ENCODE assay signal across 30 cellular contexts in genomic region chr10:124011464-124011863, GRCh38.
DNase-seq lines count a peak whose midpoint lies in the region; ATAC-seq, FAIRE-seq and TF ChIP-seq lines count a peak whose summit lies in the region.
"Had no signal": no experiment of that assay in that cellular context is flagged by ENCODE, and none has a peak within 500 bp of the region (broad histone marks: within the 10 kb centered on the region; RNA-seq: fewer than 3 reads in every experiment).

No MANE protein-coding gene starts in this region.

- no TSS peak for BruUV-seq in mammary epithelial cell (replicated peaks; lab: Mats Ljungman, UMichigan)

- H3K27me3 Mint-ChIP-seq in T-helper 17 cell, result no peaks in the 10 kb centered on the region
- H3K27me3 Mint-ChIP-seq: activated CD4-positive, alpha-beta memory T cell treated with anti-CD3 and anti-CD28 coated beads for 36 hours; activated naive CD8-positive, alpha-beta T cell treated with anti-CD3 and anti-CD28 coated beads, Interleukin-2, amount 50 U/mL, for 24 hours; memory B cell had no signal

- H3K27ac ChIP-seq in mammary epithelial cell (ENCODE audit: insufficient read depth, low read depth, low read length), result peak overlapping the region; percentile 14
- H3K27ac ChIP-seq in keratinocyte (ENCODE audit: control insufficient read depth, insufficient read depth, low read length), result no peak overlapping the region
- H3K27ac ChIP-seq in sigmoid colon, result peak overlapping the region; percentile 85 to 90 (median 89)
- H3K27ac ChIP-seq: hepatocyte, tibial artery had no signal

- WGBS in mammary epithelial cell (ENCODE audit: low coverage, missing lambda C conversion rate), result 2% methylated on average over 9 of the region's 11 CpGs
- WGBS in sigmoid colon, 2 donors, result 84 to 94% methylated on average over 11 of the region's 11 CpGs

- H3K9ac ChIP-seq in mammary epithelial cell (ENCODE audit: insufficient read depth, low read length), result no peak overlapping the region
- no peak overlapping the region for H3K9ac ChIP-seq in keratinocyte (ENCODE audit: control insufficient read depth, extremely low read depth, insufficient read depth, low read length)

- H3K4me1 ChIP-seq in mammary epithelial cell (ENCODE audit: insufficient read depth, low read length) (peaks cover 18% of the 10 kb centered on the region), keratinocyte (ENCODE audit: control insufficient read depth, extremely low read depth, insufficient read depth, low read length) (no peaks in the 10 kb centered on the region), sigmoid colon (peaks cover 0 to 50% (median 43%) of the 10 kb centered on the region in 4 donors)
- H3K4me1 ChIP-seq: tibial artery had no signal

- no peak overlapping the region for H3K4me3 ChIP-seq in mammary epithelial cell (replicated peaks in 1 of 3; ENCODE audit: insufficient read depth in 1 of 3, low read depth in 2 of 3, low read length in 3 of 3)
- no peak overlapping the region for H3K4me3 ChIP-seq in keratinocyte (ENCODE audit: control insufficient read depth in 2 of 3, extremely low read depth in 1 of 3, insufficient read depth in 2 of 3, low read depth in 1 of 3, low read length in 3 of 3)
- H3K4me3 ChIP-seq in sigmoid colon, result no peak overlapping the region
- H3K4me3 ChIP-seq: hepatocyte, tibial artery had no signal

- no peaks in the 10 kb centered on the region for H3K9me1 ChIP-seq in keratinocyte (ENCODE audit: control insufficient read depth, extremely low read depth, insufficient read depth, low read length)

- peak; percentile 9 for DNase-seq in EH (ENCODE audit: low read depth)
- peak; percentile 67 for DNase-seq in mammary epithelial cell
- DNase-seq in keratinocyte (ENCODE audit: low read depth, low spot score), result no peak
- no peak for DNase-seq in sigmoid colon
- DNase-seq in T-helper 17 cell, result no peak
- no peak for DNase-seq in DMS79 (lab: John Stamatoyannopoulos, UW)
- DNase-seq: activated CD4-positive, alpha-beta memory T cell treated with anti-CD3 and anti-CD28 coated beads for 36 hours; activated CD4-positive, alpha-beta T cell treated with anti-CD3 and anti-CD28 coated beads for 1 hour; activated naive CD8-positive, alpha-beta T cell treated with anti-CD3 and anti-CD28 coated beads, Interleukin-2, amount 50 U/mL, for 24 hours; activated T-cell treated with anti-CD3 and anti-CD28 coated beads, Interleukin-2, amount 50 U/mL, for 72 hours; COR-L47; dermis blood vessel endothelial cell; HFFc6; NCI-H2081; NCI-H524 treated with DMSO at 0.1 percent for 48 hours; OCI-M1; stimulated activated CD4-positive, alpha-beta T cell treated with anti-CD3 and anti-CD28 coated beads, Interleukin-12 subunit alpha, Interleukin-12 subunit beta, amount 100 ng/mL, for 4 hours; stimulated activated CD4-positive, alpha-beta T cell treated with anti-CD3 and anti-CD28 coated beads, Interleukin-2, amount 100 ng/mL, for 48 hours; stimulated activated naive CD8-positive, alpha-beta T cell treated with anti-CD3 and anti-CD28 coated beads, Interleukin-15, amount 100 ng/mL, for 72 hours; tibial artery had no signal

- H2AFZ ChIP-seq in mammary epithelial cell (ENCODE audit: low read depth, low read length), result peak overlapping the region; percentile 52
- H2AFZ ChIP-seq in keratinocyte (ENCODE audit: control insufficient read depth, low read length), result no peak overlapping the region
- H2AFZ ChIP-seq: hepatocyte had no signal

- no peaks in the 10 kb centered on the region for H3K4me1 Mint-ChIP-seq in T-helper 17 cell
- H3K4me1 Mint-ChIP-seq: activated naive CD8-positive, alpha-beta T cell treated with anti-CD3 and anti-CD28 coated beads, Interleukin-2, amount 50 U/mL, for 24 hours; endodermal cell; memory B cell; neural crest cell; stimulated activated naive CD8-positive, alpha-beta T cell treated with anti-CD3 and anti-CD28 coated beads, Interleukin-15, amount 100 ng/mL, for 72 hours had no signal

- TF ChIP-seq CTCF in mammary epithelial cell (conservative IDR thresholded peaks at IDR 0.05 in 1 of 2, IDR thresholded peaks at IDR 0.05 in 1 of 2; ENCODE audit: extremely low read depth in 1 of 2, insufficient read depth in 1 of 2, low read depth in 1 of 2, low read length in 2 of 2) (no peak), keratinocyte (optimal IDR thresholded peaks at IDR 0.05 in 1 of 3, IDR thresholded peaks at IDR 0.05 in 1 of 3, conservative IDR thresholded peaks at IDR 0.05 in 1 of 3; ENCODE audit: extremely low read depth in 1 of 3, insufficient read depth in 2 of 3, low read length in 3 of 3) (no peak), sigmoid colon (IDR thresholded peaks at IDR 0.05) (no peak)

- no peak overlapping the region for H3K27ac Mint-ChIP-seq in T-helper 17 cell
- H3K27ac Mint-ChIP-seq: activated CD4-positive, alpha-beta memory T cell treated with anti-CD3 and anti-CD28 coated beads for 36 hours; activated naive CD8-positive, alpha-beta T cell treated with anti-CD3 and anti-CD28 coated beads, Interleukin-2, amount 50 U/mL, for 24 hours; activated T-cell treated with anti-CD3 and anti-CD28 coated beads, Interleukin-2, amount 50 U/mL, for 72 hours; endodermal cell; HFFc6; memory B cell; T-helper 2 cell treated with Interferon-gamma antibody and Interleukin-4, amounts not matched to agents 5 μg/mL and 100 μg/mL, for 36 hours had no signal

- dilution Hi-C loops in mammary epithelial cell (cut with HindIII; ENCODE audit: low sequenced_read_pairs) (no loop called here), keratinocyte (cut with MboI; ENCODE audit: extremely low pct_ligation_motif_present, low sequenced_read_pairs) (no loop called here)

- CTCF ChIA-PET in mammary epithelial cell (lab: Charles Lee; ENCODE audit: low non-redundant PET), result no interaction called here

- no peak for TF ChIP-seq POLR2A in sigmoid colon (IDR thresholded peaks at IDR 0.05)

- H3K36me3 ChIP-seq in mammary epithelial cell (ENCODE audit: insufficient read depth, low read length) (peaks cover 10% of the 10 kb centered on the region), keratinocyte (ENCODE audit: control insufficient read depth in 2 of 2, extremely low read depth in 1 of 2, insufficient read depth in 2 of 2, low read length in 2 of 2) (peaks cover 28 to 32% of the 10 kb centered on the region in 2 experiments), sigmoid colon (peaks cover 0 to 23% (median 4%) of the 10 kb centered on the region in 4 donors)

- peak overlapping the region; percentile 14 for H3K4me2 ChIP-seq in mammary epithelial cell (ENCODE audit: insufficient read depth, low read depth, low read length)
- H3K4me2 ChIP-seq in keratinocyte (ENCODE audit: control insufficient read depth, extremely low read depth, insufficient read depth, low read depth, low read length), result no peak overlapping the region
- H3K4me2 ChIP-seq: hepatocyte had no signal

- H3K79me2 ChIP-seq in mammary epithelial cell (ENCODE audit: insufficient read depth, low read length), result peaks cover 4% of the 10 kb centered on the region
- no peaks in the 10 kb centered on the region for H3K79me2 ChIP-seq in keratinocyte (ENCODE audit: control insufficient read depth, insufficient read depth, low read length)
- H3K79me2 ChIP-seq: hepatocyte had no signal

- no peak for TF ChIP-seq EP300 in sigmoid colon (IDR thresholded peaks at IDR 0.05)

- H4K20me1 ChIP-seq in mammary epithelial cell (ENCODE audit: insufficient read depth, low read length) (no peaks in the 10 kb centered on the region), keratinocyte (ENCODE audit: control insufficient read depth, extremely low read depth, insufficient read depth, low read length) (no peaks in the 10 kb centered on the region)

- no peak overlapping the region for H3K4me3 Mint-ChIP-seq in T-helper 17 cell
- H3K4me3 Mint-ChIP-seq: activated CD4-positive, alpha-beta memory T cell treated with anti-CD3 and anti-CD28 coated beads for 36 hours; activated naive CD8-positive, alpha-beta T cell treated with anti-CD3 and anti-CD28 coated beads, Interleukin-2, amount 50 U/mL, for 24 hours; activated T-cell treated with anti-CD3 and anti-CD28 coated beads, Interleukin-2, amount 50 U/mL, for 72 hours; endodermal cell; HFFc6; memory B cell; neural crest cell; stimulated activated naive CD8-positive, alpha-beta T cell treated with anti-CD3 and anti-CD28 coated beads, Interleukin-15, amount 100 ng/mL, for 72 hours; T-helper 2 cell treated with Interferon-gamma antibody and Interleukin-4, amounts not matched to agents 5 μg/mL and 100 μg/mL, for 36 hours had no signal

- no peaks in the 10 kb centered on the region for H3K27me3 ChIP-seq in mammary epithelial cell (ENCODE audit: insufficient read depth, low read length)
- H3K27me3 ChIP-seq in keratinocyte (ENCODE audit: control insufficient read depth, extremely low read depth, insufficient read depth, low read length), result no peaks in the 10 kb centered on the region
- no peaks in the 10 kb centered on the region for H3K27me3 ChIP-seq in sigmoid colon
- H3K27me3 ChIP-seq: hepatocyte, tibial artery had no signal

- no peaks in the 10 kb centered on the region for H3K36me3 Mint-ChIP-seq in T-helper 17 cell (ENCODE audit: low read depth)
- H3K36me3 Mint-ChIP-seq: activated CD4-positive, alpha-beta memory T cell treated with anti-CD3 and anti-CD28 coated beads for 36 hours had no signal

- ATAC-seq in HG02759 (IDR thresholded peaks at IDR 0.05; ENCODE audit: unreplicated experiment) (no peak), HG02973 (IDR thresholded peaks at IDR 0.05; ENCODE audit: unreplicated experiment) (no peak), T-helper 17 cell (no peak)
- ATAC-seq: activated naive CD8-positive, alpha-beta T cell treated with anti-CD3 and anti-CD28 coated beads, Interleukin-2, amount 50 U/mL, for 24 hours; activated T-cell treated with anti-CD3 and anti-CD28 coated beads, Interleukin-2, amount 50 U/mL, for 72 hours; Right ventricle myocardium inferior; stimulated activated naive CD8-positive, alpha-beta T cell treated with anti-CD3 and anti-CD28 coated beads, Interleukin-15, amount 100 ng/mL, for 72 hours had no signal

- peak; percentile 69 for FAIRE-seq in keratinocyte (lab: Jason Lieb, UNC)
- FAIRE-seq: G401.6, HTR-8/SVneo had no signal

- in situ Hi-C loops in mammary epithelial cell (cut with MboI; ENCODE audit: low sequenced_read_pairs in 2 of 2), result no loop called here

- intact Hi-C loops in mammary epithelial cell (cut with micrococcal nuclease), result no loop called here
- intact Hi-C loops in sigmoid colon (cut with DNase I), result no loop called here

- H3K9me3 ChIP-seq in mammary epithelial cell (replicated peaks; ENCODE audit: insufficient read depth, low read length), result no peaks in the 10 kb centered on the region
- H3K9me3 ChIP-seq in keratinocyte (ENCODE audit: control insufficient read depth, low read depth, low read length), result no peaks in the 10 kb centered on the region
- no peaks in the 10 kb centered on the region for H3K9me3 ChIP-seq in sigmoid colon
- no peaks in the 10 kb centered on the region for H3K9me3 ChIP-seq in T-helper 17 cell (ENCODE audit: control insufficient read depth, low read length, poor library complexity, severe bottlenecking)
- H3K9me3 ChIP-seq: tibial artery had no signal

Comparison
In these comparisons a context has a peak if more than half of its experiments do, and no peak if none do; other contexts are left out.
1. DNase-seq: peak in EH (single experiment) and mammary epithelial cell (single experiment); none in keratinocyte (single experiment), sigmoid colon (single experiment), T-helper 17 cell (0 of 3) and DMS79 (single experiment).